9 cellular contexts compared by ENCODE assay signal in the genomic region with DNA sequence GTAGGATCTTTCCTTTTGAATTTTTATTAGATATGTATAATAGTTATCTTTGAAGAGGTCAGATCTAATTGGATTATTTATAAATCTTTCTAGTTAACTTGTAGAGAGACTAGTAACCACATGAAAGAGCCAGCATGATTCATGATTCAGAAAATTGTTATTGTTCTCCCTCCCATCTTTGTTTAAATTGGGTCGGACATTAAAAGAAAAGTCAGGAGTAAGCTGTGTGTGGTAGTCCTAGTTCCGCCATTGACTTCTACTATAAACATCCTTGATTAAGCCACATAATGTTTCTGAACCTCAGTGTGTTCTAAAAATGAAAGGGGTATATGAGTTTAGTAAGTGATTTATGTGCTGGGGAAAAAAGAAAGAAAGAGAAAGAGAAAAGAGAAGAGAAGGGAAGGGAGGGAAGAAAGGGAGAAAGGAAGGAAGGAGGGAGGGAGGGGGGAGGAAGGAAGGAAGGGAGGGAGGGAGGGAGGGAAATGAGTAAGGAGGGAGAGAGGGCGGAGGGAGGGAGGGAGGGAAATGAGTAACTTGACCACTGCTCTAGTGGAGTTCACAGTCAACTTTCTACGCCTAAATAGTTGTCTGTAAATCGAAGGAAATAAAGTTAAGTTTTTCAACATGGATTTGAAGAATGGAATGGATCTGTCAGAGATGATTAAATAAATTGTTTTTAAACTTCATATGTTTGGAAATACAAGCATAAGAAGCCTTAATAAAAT. TPM values are rescaled to one million over a fixed set of nuclear protein-coding genes. Genes with fewer than 3 reads are reported as not detected.
DNase-seq lines count a peak whose midpoint lies in the region; ATAC-seq and TF ChIP-seq lines count a peak whose summit lies in the region.
"Had no signal": no experiment of that assay in that cellular context is flagged by ENCODE, and none has a peak within 500 bp of the region (broad histone marks: within the 10 kb centered on the region; RNA-seq: fewer than 3 reads in every experiment).

No MANE protein-coding gene starts in this region.

- H3K36me3 ChIP-seq in HEK293 (ENCODE audit: control insufficient read depth in 2 of 2, insufficient read depth in 1 of 2, low read length in 2 of 2) (peaks cover 0 to 3% of the 10 kb centered on the region in 2 experiments; a peak in 1 of 3 replicates), body of pancreas (replicated peaks in 1 of 2; ENCODE audit: insufficient read depth in 1 of 2, low read depth in 2 of 2) (no peaks in the 10 kb centered on the region), gastroesophageal sphincter (no peaks in the 10 kb centered on the region), trophoblast cell (ENCODE audit: control insufficient read depth in 1 of 2, insufficient read depth in 2 of 2, low read length in 2 of 2) (no peaks in the 10 kb centered on the region), Caco-2 (ENCODE audit: control insufficient read depth, insufficient read depth, low read length) (0 out of 2 replicates have a peak, but pooled peaks cover 3% of the 10 kb centered on the region)

- no peak overlapping the region for H4K12ac ChIP-seq in trophoblast cell (ENCODE audit: low read depth, low read length)

- no peak overlapping the region for H3K9ac ChIP-seq in trophoblast cell (ENCODE audit: low read length)

- H3K4me2 ChIP-seq in trophoblast cell (ENCODE audit: low read length), result no peak overlapping the region

- no peak for TF ChIP-seq EP300 in gastroesophageal sphincter (IDR thresholded peaks at IDR 0.05)

- peaks cover 42% of the 10 kb centered on the region for H3K4me1 Mint-ChIP-seq in activated T-cell treated with anti-CD3 and anti-CD28 coated beads, Interleukin-2, amount 50 U/mL, for 72 hours (ENCODE audit: low read depth)
- H3K4me1 Mint-ChIP-seq in Caco-2 (ENCODE audit: low read depth, unreplicated experiment), result peaks cover 48% of the 10 kb centered on the region

- no peak overlapping the region for H2AFZ ChIP-seq in trophoblast cell (ENCODE audit: insufficient read depth, low read length, poor library complexity)

- whole genome bisulfite sequencing in body of pancreas, 2 donors, result 62 to 65% methylated on average over 5 of the region's 5 CpGs
- WGBS in gastroesophageal sphincter (ENCODE audit: low coverage in 1 of 2), 2 donors, result 29 to 32% methylated on average over 4 to 5 of the region's 5 CpGs
- 80% methylated on average over 1 of the region's 5 CpGs for WGBS in trophoblast cell (ENCODE audit: extremely low coverage, insufficient coverage, insufficient read length)

- H3K4me3 Mint-ChIP-seq in activated T-cell treated with anti-CD3 and anti-CD28 coated beads, Interleukin-2, amount 50 U/mL, for 72 hours, result peak overlapping the region in 1 of 2 donors; percentile 43
- H3K4me3 Mint-ChIP-seq in Caco-2 (ENCODE audit: unreplicated experiment), result no peak overlapping the region

- H3K79me1 ChIP-seq in trophoblast cell (ENCODE audit: low read length), result peaks cover 4% of the 10 kb centered on the region

- no peaks in the 10 kb centered on the region for H3K4me1 ChIP-seq in HEK293 (ENCODE audit: control insufficient read depth, insufficient read depth, low read length)
- peaks cover 34% of the 10 kb centered on the region for H3K4me1 ChIP-seq in body of pancreas
- H3K4me1 ChIP-seq in gastroesophageal sphincter, result peaks cover 17 to 56% (median 22%) of the 10 kb centered on the region in 3 donors
- H3K4me1 ChIP-seq in trophoblast cell (ENCODE audit: control insufficient read depth in 1 of 2, insufficient read depth in 2 of 2, low read length in 2 of 2), result peaks cover 0 to 12% of the 10 kb centered on the region in 2 experiments
- H3K4me1 ChIP-seq in Caco-2, result peaks cover 32% of the 10 kb centered on the region

- H3K18ac ChIP-seq in trophoblast cell (ENCODE audit: low read length), result no peak overlapping the region

- H2BK120ac ChIP-seq in trophoblast cell (ENCODE audit: insufficient read depth, low read length, poor library complexity), result no peak overlapping the region

- H3K27me3 ChIP-seq in body of pancreas, result no peaks in the 10 kb centered on the region
- no peaks in the 10 kb centered on the region for H3K27me3 ChIP-seq in gastroesophageal sphincter
- no peaks in the 10 kb centered on the region for H3K27me3 ChIP-seq in trophoblast cell (ENCODE audit: insufficient read depth, low read length)
- H3K27me3 ChIP-seq in Caco-2 (replicated peaks; ENCODE audit: control insufficient read depth, insufficient read depth, low read length), result no peaks in the 10 kb centered on the region

- no peak for DNase-seq in body of pancreas
- DNase-seq in skeletal muscle cell (ENCODE audit: low read depth), result peak; percentile 25
- DNase-seq in activated T-cell treated with anti-CD3 and anti-CD28 coated beads, Interleukin-2, amount 50 U/mL, for 72 hours, result no peak
- no peak for DNase-seq in NCI-H2227 (lab: John Stamatoyannopoulos, UW; ENCODE audit: unreplicated experiment)
- no peak for DNase-seq in trophoblast cell
- no peak for DNase-seq in Caco-2
- DNase-seq: NCI-H524 had no signal

- H3K4me3 ChIP-seq in HEK293 (ENCODE audit: low read depth, low read length) (no peak overlapping the region), body of pancreas (no peak overlapping the region), gastroesophageal sphincter (no peak overlapping the region), skeletal muscle cell (ENCODE audit: low read depth, low read length) (no peak overlapping the region), trophoblast cell (ENCODE audit: low read depth, low read length) (no peak overlapping the region), Caco-2 (ENCODE audit: low read depth, low read length) (no peak overlapping the region)

- no peak overlapping the region for H2BK12ac ChIP-seq in trophoblast cell (ENCODE audit: low read length)

- POLR2A ChIA-PET in HEK293 (lab: Yijun Ruan, JAX), result no interaction called here
- POLR2A ChIA-PET in Caco-2 (lab: Charles Lee), result no interaction called here

- peaks cover 4% of the 10 kb centered on the region in 2 donors for H3K36me3 Mint-ChIP-seq in activated T-cell treated with anti-CD3 and anti-CD28 coated beads, Interleukin-2, amount 50 U/mL, for 72 hours (ENCODE audit: insufficient read depth in 2 of 2)
- no peaks in the 10 kb centered on the region for H3K36me3 Mint-ChIP-seq in Caco-2 (ENCODE audit: insufficient read depth, unreplicated experiment)

- H3K23ac ChIP-seq in trophoblast cell (ENCODE audit: low read length), result no peak overlapping the region

- CTCF ChIA-PET in HEK293 (lab: Yijun Ruan, JAX), result no interaction called here
- CTCF ChIA-PET in Caco-2 (lab: Charles Lee), result interaction anchor here (1.7 kb wide), 1 partner anchor 143 kb away, joined by 4 read pairs; no protein-coding TSS in a partner anchor

- no peak overlapping the region for H3K4ac ChIP-seq in trophoblast cell (ENCODE audit: low read depth, low read length)

- H3K79me2 ChIP-seq in trophoblast cell (ENCODE audit: control insufficient read depth, insufficient read depth, low read length, poor library complexity), result no peaks in the 10 kb centered on the region

- no peak for TF ChIP-seq POLR2A in body of pancreas (IDR thresholded peaks at IDR 0.05)
- TF ChIP-seq POLR2A in gastroesophageal sphincter (IDR thresholded peaks at IDR 0.05), result no peak

- H4K8ac ChIP-seq in trophoblast cell (ENCODE audit: low read depth, low read length), result no peak overlapping the region

- no peak overlapping the region for H3K27ac ChIP-seq in HEK293 (ENCODE audit: extremely low read depth, low read depth, low read length)
- peak overlapping the region in 3 of 4 donors; percentile 32 to 78 (median 38) for H3K27ac ChIP-seq in body of pancreas
- peak overlapping the region; percentile 65 to 81 (median 76) for H3K27ac ChIP-seq in gastroesophageal sphincter
- H3K27ac ChIP-seq in trophoblast cell (ENCODE audit: low read depth, low read length), result no peak overlapping the region

- no peaks in the 10 kb centered on the region for H3K9me3 Mint-ChIP-seq in activated T-cell treated with anti-CD3 and anti-CD28 coated beads, Interleukin-2, amount 50 U/mL, for 72 hours
- H3K9me3 Mint-ChIP-seq in Caco-2 (ENCODE audit: unreplicated experiment), result no peaks in the 10 kb centered on the region

- no peaks in the 10 kb centered on the region for H3K9me3 ChIP-seq in HEK293 (ENCODE audit: control insufficient read depth, insufficient read depth, low read depth, low read length)
- H3K9me3 ChIP-seq in body of pancreas, result peaks cover 0 to 2% (median 0%) of the 10 kb centered on the region in 3 donors
- no peaks in the 10 kb centered on the region for H3K9me3 ChIP-seq in gastroesophageal sphincter
- no peaks in the 10 kb centered on the region for H3K9me3 ChIP-seq in trophoblast cell (ENCODE audit: insufficient read depth, low read depth, low read length)
- no peaks in the 10 kb centered on the region for H3K9me3 ChIP-seq in Caco-2

- no peak overlapping the region for H2AK5ac ChIP-seq in trophoblast cell (ENCODE audit: low read length)

- TF ChIP-seq CTCF in HEK293 (tag by site-specific recombination; IDR thresholded peaks at IDR 0.05) (no peak), body of pancreas (IDR thresholded peaks at IDR 0.05) (no peak), gastroesophageal sphincter (IDR thresholded peaks at IDR 0.05) (no peak), Caco-2 (IDR thresholded peaks at IDR 0.05; ENCODE audit: insufficient read depth in 1 of 2, low read depth in 1 of 2, low read length in 1 of 2, severe bottlenecking in 1 of 2, unreplicated experiment in 1 of 2) (no peak)

- H2BK5ac ChIP-seq in trophoblast cell (ENCODE audit: low read depth, low read length, poor library complexity), result no peak overlapping the region

- H3K27ac Mint-ChIP-seq in activated T-cell treated with anti-CD3 and anti-CD28 coated beads, Interleukin-2, amount 50 U/mL, for 72 hours, result no peak overlapping the region
- no peak overlapping the region for H3K27ac Mint-ChIP-seq in Caco-2 (ENCODE audit: unreplicated experiment)

- ATAC-seq in body of pancreas (no peak), gastroesophageal sphincter (peak; percentile 41)
- ATAC-seq in activated T-cell treated with anti-CD3 and anti-CD28 coated beads, Interleukin-2, amount 50 U/mL, for 72 hours (replicated peaks in 1 of 2), result no peak

- no peak overlapping the region for H4K91ac ChIP-seq in trophoblast cell (ENCODE audit: low read depth, low read length)

- H3K27me3 Mint-ChIP-seq in activated T-cell treated with anti-CD3 and anti-CD28 coated beads, Interleukin-2, amount 50 U/mL, for 72 hours (ENCODE audit: low read depth), result no peaks in the 10 kb centered on the region
- H3K27me3 Mint-ChIP-seq in Caco-2 (ENCODE audit: insufficient read depth, unreplicated experiment), result no peaks in the 10 kb centered on the region

- H3K14ac ChIP-seq in trophoblast cell (ENCODE audit: low read length), result no peak overlapping the region

- no TSS peak for BruUV-seq in Caco-2 (replicated peaks; lab: Mats Ljungman, UMichigan)

- intact Hi-C loops in body of pancreas (cut with DNase I) (loop anchor here (10.0 kb wide), 1 partner anchor 50 kb away; no protein-coding TSS in a partner anchor), Caco-2 (cut with micrococcal nuclease; ENCODE audit: unreplicated experiment) (no loop called here)

TF ChIP-seq in HEK293, 187 proteins besides CTCF, POLR2A, EP300 and RAD21 (continues in another document):
- TF ChIP-seq ZNF221 (tag by site-specific recombination; IDR thresholded peaks at IDR 0.05; ENCODE audit: borderline replicate concordance) (no peak), KLF1 (tag by site-specific recombination; IDR thresholded peaks at IDR 0.05) (no peak)

RNA-seq across cellular contexts. Expression of a gene that starts 32.9 kb away (rescaled TPM):
- 10 to 100 TPM; 15.3 to 16.5 TPM for total RNA-seq in body of pancreas
- 10 to 100 TPM; 16.2 to 27.6 (median 20.9) TPM for total RNA-seq in gastroesophageal sphincter
- 1 to 10 TPM; 9.4 to 9.9 TPM for total RNA-seq in activated T-cell treated with anti-CD3 and anti-CD28 coated beads, Interleukin-2, amount 50 U/mL, for 72 hours
- 6.7 and 6.9 TPM in 2 replicates for polyA plus RNA-seq in trophoblast cell (2013)
- total RNA-seq in Caco-2 (2022), result 37.3 and 40.2 TPM in 2 replicates

Comparison
In these comparisons a context has a peak if more than half of its experiments do, and no peak if none do; other contexts are left out.
1. H3K27ac ChIP-seq: peak in body of pancreas (3 of 4) and gastroesophageal sphincter (4 of 4); none in HEK293 (single experiment) and trophoblast cell (single experiment).